Comparison of ENCODE assay signal across 18 cellular contexts in genomic region chr15:59819047-59819446, GRCh38.
DNase-seq lines count a peak whose midpoint lies in the region; ATAC-seq and TF ChIP-seq lines count a peak whose summit lies in the region.
"Had no signal": no experiment of that assay in that cellular context is flagged by ENCODE, and none has a peak within 500 bp of the region (broad histone marks: within the 10 kb centered on the region; RNA-seq: fewer than 3 reads in every experiment).

No MANE protein-coding gene starts in this region.

- no peak overlapping the region for H3K4me3 ChIP-seq in Loucy (ENCODE audit: low read length, poor library complexity, severe bottlenecking)

- H3K36me3 ChIP-seq in Loucy (ENCODE audit: insufficient read depth, low read length) = no peaks in the 10 kb centered on the region

- peaks cover 10% of the 10 kb centered on the region; the same call in 1 of the 2 replicates for H3F3A ChIP-seq in Loucy (ENCODE audit: low read depth)

- no peak for TF ChIP-seq CTCF in Loucy (conservative IDR thresholded peaks at IDR 0.05; ENCODE audit: low read length)

- peak overlapping the region; percentile 2 for H3K9ac ChIP-seq in Loucy (ENCODE audit: low read depth, low read length, poor library complexity, severe bottlenecking)

- DNase-seq in NCI-H2107 (lab: John Stamatoyannopoulos, UW) (peak; percentile 10), OCI-M1 (lab: John Stamatoyannopoulos, UW) (peak; percentile 27), putamen (ENCODE audit: low spot score) (no peak)
- DNase-seq: ACHN; CD8-positive, alpha-beta memory T cell; DMS79 treated with DMSO at 0.1 percent for 48 hours; H9; Kasumi-1; MM.1S; NCI-H1092; NCI-H187; NK-92 treated with Interleukin-12 subunit alpha and Interleukin-12 subunit beta, amount 100 ng/mL, for 24 hours; T-cell had no signal

- H3K79me2 ChIP-seq in Loucy (ENCODE audit: insufficient read depth, low read length) = no peaks in the 10 kb centered on the region

- H3K9me2 ChIP-seq in Loucy (replicated peaks; ENCODE audit: low read depth, low read length) = no peaks in the 10 kb centered on the region

- 0 out of 2 replicates have a peak, but pooled peaks cover 2% of the 10 kb centered on the region for H3K9me3 ChIP-seq in Loucy (ENCODE audit: insufficient read depth, low read depth, low read length)

- peaks cover 50% of the 10 kb centered on the region for H3K4me1 ChIP-seq in Loucy (ENCODE audit: insufficient read depth, low read length, poor library complexity, severe bottlenecking)

- ATAC-seq in HG02642 (IDR thresholded peaks at IDR 0.05; ENCODE audit: poor library complexity, unreplicated experiment) (no peak), GM19351 (IDR thresholded peaks at IDR 0.05; ENCODE audit: unreplicated experiment) (no peak), HG03175 (IDR thresholded peaks at IDR 0.05; ENCODE audit: unreplicated experiment) (no peak)
- ATAC-seq: SK-N-SH treated with all-trans-retinoic acid at 6 μM for 48 hours, T-cell had no signal

- peak overlapping the region; percentile 21 for H3K4me2 ChIP-seq in Loucy (ENCODE audit: low read depth, low read length, poor library complexity, severe bottlenecking)

- H3K27me3 ChIP-seq in Loucy (ENCODE audit: insufficient read depth, low read length, poor library complexity, severe bottlenecking) = no peaks in the 10 kb centered on the region

- peak overlapping the region; percentile 91 for H2AFZ ChIP-seq in Loucy (ENCODE audit: low read length)

- no peaks in the 10 kb centered on the region for H4K20me1 ChIP-seq in Loucy (ENCODE audit: insufficient read depth, low read length, poor library complexity, severe bottlenecking)
